In genomic region chr11:32569313-32569881, GRCh38 we compare ENCODE assay signal across 29 cellular contexts.
"Had no signal": no experiment of that assay in that cellular context is flagged by ENCODE, and none has a peak within 500 bp of the region (broad histone marks: within the 10 kb centered on the region; RNA-seq: fewer than 3 reads in every experiment).

No MANE protein-coding gene starts in this region.

- H3K27ac ChIP-seq: stomach, suprapubic skin, testis, thoracic aorta, thyroid gland, tibial artery, tibial nerve, transverse colon, upper lobe of left lung, upper lobe of right lung, vagina had no signal

- H3K9me3 Mint-ChIP-seq: stimulated activated effector memory CD8-positive, alpha-beta T cell treated with anti-CD3 and anti-CD28 coated beads, Interleukin-12 subunit alpha, Interleukin-12 subunit beta, amount 100 ng/mL, for 72 hours; stimulated activated memory B cell treated with anti-CD40 and anti-IgM and Interleukin-4, amounts not matched to agents 10 μg/mL and 1 μg/mL and 100 μg/mL, for 72 hours; stimulated activated naive B cell treated with anti-CD40 and anti-IgM and Interleukin-4, amounts not matched to agents 10 μg/mL and 1 μg/mL and 100 μg/mL, for 72 hours; stimulated activated naive CD8-positive, alpha-beta T cell treated with anti-CD3 and anti-CD28 coated beads, Interleukin-15, amount 100 ng/mL, for 72 hours; stimulated activated naive CD8-positive, alpha-beta T cell treated with anti-CD3 and anti-CD28 coated beads, Interleukin-15, Interleukin-2, amounts not matched to agents 100 ng/mL and 50 ng/mL, for 24 hours; type B pancreatic cell had no signal

- FAIRE-seq: urothelium cell line had no signal

- H3K27me3 ChIP-seq: testis, thyroid gland, tibial nerve, transverse colon, upper lobe of left lung, uterus, vagina had no signal

- H3K27ac Mint-ChIP-seq: stimulated activated effector memory CD8-positive, alpha-beta T cell treated with anti-CD3 and anti-CD28 coated beads, Interleukin-12 subunit alpha, Interleukin-12 subunit beta, amount 100 ng/mL, for 72 hours; stimulated activated memory B cell treated with anti-CD40 and anti-IgM and Interleukin-4, amounts not matched to agents 10 μg/mL and 1 μg/mL and 100 μg/mL, for 72 hours; stimulated activated naive B cell treated with anti-CD40 and anti-IgM and Interleukin-4, amounts not matched to agents 10 μg/mL and 1 μg/mL and 100 μg/mL, for 72 hours; stimulated activated naive CD8-positive, alpha-beta T cell treated with anti-CD3 and anti-CD28 coated beads, Interleukin-15, Interleukin-2, amounts not matched to agents 100 ng/mL and 50 ng/mL, for 24 hours; type B pancreatic cell had no signal

- H3K36me3 Mint-ChIP-seq: stimulated activated effector memory CD8-positive, alpha-beta T cell treated with anti-CD3 and anti-CD28 coated beads, Interleukin-12 subunit alpha, Interleukin-12 subunit beta, amount 100 ng/mL, for 72 hours; stimulated activated memory B cell treated with anti-CD40 and anti-IgM and Interleukin-4, amounts not matched to agents 10 μg/mL and 1 μg/mL and 100 μg/mL, for 72 hours; stimulated activated naive B cell treated with anti-CD40 and anti-IgM and Interleukin-4, amounts not matched to agents 10 μg/mL and 1 μg/mL and 100 μg/mL, for 72 hours; type B pancreatic cell had no signal

- H3K4me1 ChIP-seq: stomach, suprapubic skin, testis, thyroid gland, tibial artery, tibial nerve, transverse colon, upper lobe of left lung, upper lobe of right lung, vagina had no signal

- H3K9me3 ChIP-seq: stomach, suprapubic skin, testis, thoracic aorta, thyroid gland, tibial artery, tibial nerve, transverse colon, upper lobe of left lung, upper lobe of right lung, uterus, vagina had no signal

- H3K36me3 ChIP-seq: stomach, suprapubic skin, thoracic aorta, thyroid gland, tibial artery, tibial nerve, transverse colon, upper lobe of left lung, upper lobe of right lung, uterus, vagina had no signal

- H3K4me3 Mint-ChIP-seq: stimulated activated effector memory CD8-positive, alpha-beta T cell treated with anti-CD3 and anti-CD28 coated beads, Interleukin-12 subunit alpha, Interleukin-12 subunit beta, amount 100 ng/mL, for 72 hours; stimulated activated memory B cell treated with anti-CD40 and anti-IgM and Interleukin-4, amounts not matched to agents 10 μg/mL and 1 μg/mL and 100 μg/mL, for 72 hours; stimulated activated naive B cell treated with anti-CD40 and anti-IgM and Interleukin-4, amounts not matched to agents 10 μg/mL and 1 μg/mL and 100 μg/mL, for 72 hours; stimulated activated naive CD8-positive, alpha-beta T cell treated with anti-CD3 and anti-CD28 coated beads, Interleukin-15, amount 100 ng/mL, for 72 hours; stimulated activated naive CD8-positive, alpha-beta T cell treated with anti-CD3 and anti-CD28 coated beads, Interleukin-15, Interleukin-2, amounts not matched to agents 100 ng/mL and 50 ng/mL, for 24 hours; type B pancreatic cell had no signal

- DNase-seq: stimulated activated CD4-positive, alpha-beta T cell treated with anti-CD3 and anti-CD28 coated beads, Interleukin-2, amount 100 ng/mL, for 48 hours; stimulated activated CD4-positive, alpha-beta T cell treated with anti-CD3 and anti-CD28 coated beads, Interleukin-4, amount 100 ng/mL, for 1 hour; stimulated activated CD4-positive, alpha-beta T cell treated with anti-CD3 and anti-CD28 coated beads, Interleukin-4, amount 100 ng/mL, for 24 hours; stimulated activated CD4-positive, alpha-beta T cell treated with anti-CD3 and anti-CD28 coated beads, Interleukin-4, amount 100 ng/mL, for 4 hours; stimulated activated CD8-positive, alpha-beta memory T cell treated with anti-CD3 and anti-CD28 coated beads, Interleukin-4, amount 100 ng/mL, for 48 hours; stimulated activated naive B cell treated with anti-CD40 and anti-IgM and Interleukin-4, amounts not matched to agents 10 μg/mL and 1 μg/mL and 100 μg/mL, for 72 hours; stimulated activated naive CD4-positive, alpha-beta T cell; stimulated activated naive CD4-positive, alpha-beta T cell treated with Interleukin-2 at 50 U/mL for 16 hours; stimulated activated naive CD8-positive, alpha-beta T cell treated with anti-CD3 and anti-CD28 coated beads, Interleukin-15, amount 100 ng/mL, for 72 hours; stimulated activated naive CD8-positive, alpha-beta T cell treated with anti-CD3 and anti-CD28 coated beads, Interleukin-15, Interleukin-2, amounts not matched to agents 100 U/mL and 50 U/mL, for 24 hours; stomach; substantia nigra; testis; tibial artery; transverse colon; trophoblast cell; upper lobe of left lung; upper lobe of right lung had no signal

- ATAC-seq: stimulated activated effector memory CD8-positive, alpha-beta T cell treated with anti-CD3 and anti-CD28 coated beads, Interleukin-12 subunit alpha, Interleukin-12 subunit beta, amount 100 ng/mL, for 72 hours; stimulated activated memory B cell treated with anti-CD40 and anti-IgM and Interleukin-4, amounts not matched to agents 10 μg/mL and 1 μg/mL and 100 μg/mL, for 72 hours; stimulated activated naive B cell treated with anti-CD40 and anti-IgM and Interleukin-4, amounts not matched to agents 10 μg/mL and 1 μg/mL and 100 μg/mL, for 72 hours; stimulated activated naive CD8-positive, alpha-beta T cell treated with anti-CD3 and anti-CD28 coated beads, Interleukin-15, amount 100 ng/mL, for 72 hours; stimulated activated naive CD8-positive, alpha-beta T cell treated with anti-CD3 and anti-CD28 coated beads, Interleukin-15, Interleukin-2, amounts not matched to agents 100 U/mL and 50 U/mL, for 24 hours; upper lobe of right lung had no signal

- H3K4me3 ChIP-seq: stomach, suprapubic skin, testis, thoracic aorta, thyroid gland, tibial artery, tibial nerve, transverse colon, upper lobe of left lung, upper lobe of right lung, uterus, vagina had no signal
